Comparison of ENCODE assay signal across 16 cellular contexts in genomic region chr14:30972882-30973582, GRCh38.
"Had no signal": no experiment of that assay in that cellular context is flagged by ENCODE, and none has a peak within 500 bp of the region (broad histone marks: within the 10 kb centered on the region; RNA-seq: fewer than 3 reads in every experiment).

No MANE protein-coding gene starts in this region.

- H3K27ac ChIP-seq: brain microvascular endothelial cell, gastroesophageal sphincter, heart right ventricle, lower lobe of right lung, prostate gland, thoracic aorta had no signal

- DNase-seq: activated naive CD4-positive, alpha-beta T cell treated with anti-CD3 and anti-CD28 coated beads, Interleukin-2, amount 50 U/mL, for 16 hours; amniotic stem cell; brain microvascular endothelial cell; cerebellar nuclear complex; effector memory CD8-positive, alpha-beta T cell; heart right ventricle; lower lobe of right lung; right cardiac atrium; small intestine; stimulated activated CD4-positive, alpha-beta T cell treated with anti-CD3 and anti-CD28 coated beads, Interleukin-4, amount 100 ng/mL, for 4 hours; stimulated activated CD8-positive, alpha-beta memory T cell treated with anti-CD3 and anti-CD28 coated beads, Interleukin-4, amount 100 ng/mL, for 48 hours had no signal

- H3K36me3 ChIP-seq: brain microvascular endothelial cell, gastroesophageal sphincter, heart right ventricle, lower lobe of right lung, prostate gland, thoracic aorta had no signal

- H3K4me1 ChIP-seq: prostate gland had no signal

- H3K9me3 Mint-ChIP-seq: effector memory CD8-positive, alpha-beta T cell; neural crest cell had no signal

- H3K9me3 ChIP-seq: gastroesophageal sphincter, lower lobe of right lung, prostate gland, thoracic aorta had no signal

- H3K27me3 Mint-ChIP-seq: effector memory CD8-positive, alpha-beta T cell had no signal

- H3K27me3 ChIP-seq: brain microvascular endothelial cell, gastroesophageal sphincter, heart right ventricle had no signal

- H3K4me3 Mint-ChIP-seq: neural crest cell had no signal

- H3K4me3 ChIP-seq: gastroesophageal sphincter, heart right ventricle, lower lobe of right lung, prostate gland, thoracic aorta had no signal

- ATAC-seq: activated CD4-positive, CD25-positive, alpha-beta regulatory T cell treated with anti-CD3 and anti-CD28 coated beads, Interleukin-2, amount 50 U/mL, for 24 hours; effector memory CD8-positive, alpha-beta T cell; gastroesophageal sphincter; heart right ventricle; lower lobe of right lung; right cardiac atrium had no signal
